1 cellular context compared by ENCODE assay signal in the genomic region with DNA sequence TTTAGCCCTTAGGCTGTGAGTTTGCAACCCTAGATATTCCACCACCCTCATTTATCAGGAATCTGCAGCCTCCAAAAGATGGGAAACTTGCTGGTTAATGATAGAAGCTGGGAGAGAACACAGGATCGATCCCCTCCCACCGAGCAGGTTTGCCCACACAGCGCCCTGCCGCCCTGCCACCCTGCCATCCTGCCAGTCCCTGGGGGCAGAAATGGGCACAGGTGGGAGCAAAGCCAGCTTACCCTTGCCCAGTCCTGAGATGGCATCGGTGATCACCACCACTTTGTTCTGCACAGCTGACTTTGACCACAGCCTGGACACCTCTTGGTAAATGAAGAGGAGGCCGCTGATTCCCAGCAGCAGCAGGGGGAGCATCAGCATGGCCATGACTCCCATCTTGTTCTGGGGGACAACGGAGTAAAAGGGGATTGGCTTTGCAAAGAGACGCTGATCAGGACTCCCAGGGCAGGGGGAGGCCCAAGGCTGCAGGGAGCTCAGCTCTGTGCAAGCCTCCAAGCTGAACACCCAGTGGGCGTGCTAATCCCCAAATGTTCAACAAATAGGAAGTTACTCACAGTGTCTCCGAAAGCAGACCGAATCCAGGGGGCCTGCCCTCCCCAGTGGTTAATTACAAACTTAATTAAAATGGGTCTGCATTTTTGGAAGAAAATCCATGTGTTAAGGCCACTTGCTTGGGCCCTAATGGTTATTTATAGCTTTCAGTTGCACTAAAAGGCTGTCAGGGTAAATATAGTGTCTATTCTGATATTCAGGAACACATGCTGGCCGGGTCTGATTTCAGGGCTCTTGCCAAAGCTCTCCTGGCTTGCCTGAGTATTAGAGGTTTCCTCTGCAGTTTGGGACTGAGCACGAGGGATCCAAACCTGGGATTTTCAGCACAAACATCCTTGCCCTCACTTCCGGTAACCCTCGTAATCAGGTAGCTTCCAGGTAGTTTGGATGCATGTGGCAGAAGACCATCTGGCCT.
TF ChIP-seq lines count a peak whose summit lies in the region.

Gene DHRS7C (minus strand): TSS at position 704 of the 988 bp plus-strand sequence. CDS start 308 bp downstream, at position 396.

TF ChIP-seq in H1, 55 proteins besides CTCF, POLR2A, EP300 and RAD21:
- TF ChIP-seq NANOG (IDR thresholded peaks at IDR 0.05; ENCODE audit: insufficient read depth, low read depth, low read length, poor library complexity, severe bottlenecking) (no peak), KDM5A (IDR thresholded peaks at IDR 0.05; ENCODE audit: low read length) (no peak), PHF8 (conservative IDR thresholded peaks at IDR 0.05; ENCODE audit: low read depth, low read length) (no peak), ATF2 (IDR thresholded peaks at IDR 0.05; ENCODE audit: low read length) (no peak), EGR1 (IDR thresholded peaks at IDR 0.05; ENCODE audit: borderline replicate concordance, low read depth, low read length) (no peak), SP4 (IDR thresholded peaks at IDR 0.05; ENCODE audit: low read length) (no peak)
